In the genomic region with DNA sequence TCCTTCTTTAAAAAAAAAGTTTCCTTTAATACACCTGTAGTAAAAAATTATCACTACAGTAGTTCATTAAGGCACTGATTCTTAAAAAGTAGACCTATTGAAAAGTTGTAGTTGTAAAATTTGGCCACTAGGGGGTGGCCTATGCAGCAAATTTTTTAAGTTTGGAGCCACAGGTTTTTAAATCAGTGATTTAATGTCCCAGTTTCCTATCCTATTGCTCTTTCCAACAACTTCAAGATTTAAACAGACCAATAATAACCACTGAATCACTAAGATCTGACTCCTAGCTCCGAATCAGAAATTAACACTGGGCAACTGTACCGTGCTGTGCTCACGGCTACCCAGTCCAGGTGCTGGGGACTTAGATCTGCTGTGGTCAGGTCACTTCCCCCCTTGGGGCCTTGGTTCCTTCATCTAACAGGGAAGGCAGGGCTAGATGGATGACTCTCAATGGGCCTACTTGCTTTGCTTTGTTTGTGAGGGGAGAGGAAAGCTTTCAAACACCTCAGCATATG, we compare ENCODE assay signal across 8 cellular contexts.
DNase-seq lines count a peak whose midpoint lies in the region; ATAC-seq and TF ChIP-seq lines count a peak whose summit lies in the region.

No MANE protein-coding gene starts in this region.

- no peak overlapping the region for H3K4me3 Mint-ChIP-seq in CD14-positive monocyte

- peak; percentile 58 for ATAC-seq in GM18511 (IDR thresholded peaks at IDR 0.05; ENCODE audit: unreplicated experiment)
- no peak for ATAC-seq in activated CD4-positive, CD25-positive, alpha-beta regulatory T cell treated with anti-CD3 and anti-CD28 coated beads, Interleukin-2, amount 50 U/mL, for 24 hours

- H3K9me3 ChIP-seq in stomach: no peaks in the 10 kb centered on the region

- H3K36me3 Mint-ChIP-seq in CD14-positive monocyte: peaks cover 67 to 85% of the 10 kb centered on the region in 2 donors

- peaks cover 0 to 30% (median 19%) of the 10 kb centered on the region in 4 donors for H3K4me1 ChIP-seq in stomach

- H3K27me3 Mint-ChIP-seq in CD14-positive monocyte (ENCODE audit: low read depth in 3 of 3): no peaks in the 10 kb centered on the region

- peak overlapping the region; percentile 4 to 67 (median 38) for H3K27ac ChIP-seq in stomach

- intact Hi-C loops in CD14-positive monocyte (cut with micrococcal nuclease) (loop anchor here (5.0 to 10.0 kb wide), 2 partner anchors 707 to 709 kb away; no protein-coding TSS in a partner anchor), stomach (cut with DNase I; ENCODE audit: low total_unique reads) (loop anchor here (10.0 kb wide), 1 partner anchor 597 kb away; no protein-coding TSS in a partner anchor)

- H3K4me3 ChIP-seq in astrocyte of the spinal cord (ENCODE audit: low read depth, low read length) (no peak overlapping the region), stomach (no peak overlapping the region)

- 41 to 63% (median 50%) methylated on average over 3 of the region's 3 CpGs for whole genome bisulfite sequencing in stomach, 5 donors

- no peak for TF ChIP-seq EP300 in stomach (IDR thresholded peaks at IDR 0.05)

- no peak for TF ChIP-seq POLR2A in stomach (IDR thresholded peaks at IDR 0.05)

- in situ Hi-C loops in astrocyte of the spinal cord (cut with HindIII; ENCODE audit: low sequenced_read_pairs): no loop called here

- no peaks in the 10 kb centered on the region for H3K9me3 Mint-ChIP-seq in CD14-positive monocyte

- no peak for DNase-seq in CD14-positive monocyte (ENCODE audit: low spot score)
- peak; percentile 66 for DNase-seq in NCI-H2107 treated with DMSO at 0.1 percent for 48 hours (lab: John Stamatoyannopoulos, UW; ENCODE audit: unreplicated experiment)
- DNase-seq in astrocyte of the spinal cord (ENCODE audit: low read depth, low spot score): peak; percentile 78
- DNase-seq in iPS-NIHi7 (ENCODE audit: extremely low spot score): peak; percentile 75
- no peak for DNase-seq in stomach
- DNase-seq in GM19238 (ENCODE audit: insufficient read length, low spot score): no peak

- peaks cover 13 to 65% (median 63%) of the 10 kb centered on the region in 4 donors for H3K36me3 ChIP-seq in stomach

- peaks cover 3% of the 10 kb centered on the region for H3K4me1 Mint-ChIP-seq in CD14-positive monocyte

- H3K27ac Mint-ChIP-seq in CD14-positive monocyte: peak overlapping the region in 5 of 7 donors; percentile 21 to 79 (median 73)

- H3K27me3 ChIP-seq in stomach: no peaks in the 10 kb centered on the region

- peak; percentile 85 for TF ChIP-seq CTCF in CD14-positive monocyte (IDR thresholded peaks at IDR 0.05)
- peak; percentile 65 for TF ChIP-seq CTCF in astrocyte of the spinal cord (IDR thresholded peaks at IDR 0.05; ENCODE audit: low read depth, low read length)
- peak in 5 of 7 experiments; percentile 20 to 94 (median 67) for TF ChIP-seq CTCF in stomach (IDR thresholded peaks at IDR 0.05)

Comparison
In these comparisons a context has a peak if more than half of its experiments do, and no peak if none do; other contexts are left out.
1. DNase-seq: peak in NCI-H2107 treated with DMSO at 0.1 percent for 48 hours (single experiment), astrocyte of the spinal cord (single experiment) and iPS-NIHi7 (single experiment); none in CD14-positive monocyte (single experiment), stomach (single experiment) and GM19238 (single experiment).
2. Peak in every context shown above with its lines, with median percentiles within 50 percentile points of each other: CTCF ChIP-seq.